In the genomic region with DNA sequence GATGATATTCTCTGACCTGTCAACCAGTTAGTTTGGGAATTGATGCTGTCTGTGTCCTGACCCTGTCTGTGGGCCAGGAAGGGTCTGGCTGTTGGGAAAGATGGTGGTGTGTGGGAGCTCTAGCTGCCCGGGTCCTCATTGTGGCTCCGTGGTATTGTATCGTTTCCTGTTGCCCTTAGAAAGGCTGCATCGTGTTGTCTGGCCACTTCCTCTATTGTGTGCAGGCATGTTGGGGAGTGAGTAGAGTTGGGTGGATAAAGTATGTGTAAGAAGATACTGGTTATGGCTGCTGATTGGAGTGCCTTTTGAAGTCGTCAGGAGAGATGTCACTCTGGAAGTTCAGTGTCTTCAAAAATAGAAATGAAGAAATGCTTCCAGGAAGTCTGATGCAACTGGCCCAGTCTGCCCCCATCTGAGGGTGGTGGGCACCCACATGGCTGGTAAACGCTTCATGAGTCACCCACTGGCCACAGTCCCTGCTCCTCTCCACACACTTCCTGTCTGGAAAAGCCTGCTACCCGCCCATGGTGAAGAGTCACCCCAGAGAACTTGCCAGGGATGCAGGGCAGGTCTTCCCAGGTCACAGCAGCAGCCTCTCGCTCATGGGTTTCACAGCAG, we compare ENCODE assay signal across 1 cellular context.
TF ChIP-seq lines count a peak whose summit lies in the region.

No MANE protein-coding gene starts in this region.

TF ChIP-seq in endothelial cell of umbilical vein, 7 proteins besides CTCF, POLR2A, EP300 and RAD21 (continued from another document):
- TF ChIP-seq JUN (IDR thresholded peaks at IDR 0.05; ENCODE audit: borderline replicate concordance, insufficient read depth, insufficient read length, low read depth) (peak; percentile 46), POLR2AphosphoS5 (IDR thresholded peaks at IDR 0.05; ENCODE audit: insufficient read depth, low read depth, low read length) (peak; percentile 29), GATA2 (IDR thresholded peaks at IDR 0.05; ENCODE audit: insufficient read depth, insufficient read length, low read depth, low read length) (no peak)
- TF ChIP-seq, protein P1, sequence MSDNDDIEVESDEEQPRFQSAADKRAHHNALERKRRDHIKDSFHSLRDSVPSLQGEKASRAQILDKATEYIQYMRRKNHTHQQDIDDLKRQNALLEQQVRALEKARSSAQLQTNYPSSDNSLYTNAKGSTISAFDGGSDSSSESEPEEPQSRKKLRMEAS (IDR thresholded peaks at IDR 0.05; ENCODE audit: insufficient read depth, insufficient read length): no peak
